In the genomic region with DNA sequence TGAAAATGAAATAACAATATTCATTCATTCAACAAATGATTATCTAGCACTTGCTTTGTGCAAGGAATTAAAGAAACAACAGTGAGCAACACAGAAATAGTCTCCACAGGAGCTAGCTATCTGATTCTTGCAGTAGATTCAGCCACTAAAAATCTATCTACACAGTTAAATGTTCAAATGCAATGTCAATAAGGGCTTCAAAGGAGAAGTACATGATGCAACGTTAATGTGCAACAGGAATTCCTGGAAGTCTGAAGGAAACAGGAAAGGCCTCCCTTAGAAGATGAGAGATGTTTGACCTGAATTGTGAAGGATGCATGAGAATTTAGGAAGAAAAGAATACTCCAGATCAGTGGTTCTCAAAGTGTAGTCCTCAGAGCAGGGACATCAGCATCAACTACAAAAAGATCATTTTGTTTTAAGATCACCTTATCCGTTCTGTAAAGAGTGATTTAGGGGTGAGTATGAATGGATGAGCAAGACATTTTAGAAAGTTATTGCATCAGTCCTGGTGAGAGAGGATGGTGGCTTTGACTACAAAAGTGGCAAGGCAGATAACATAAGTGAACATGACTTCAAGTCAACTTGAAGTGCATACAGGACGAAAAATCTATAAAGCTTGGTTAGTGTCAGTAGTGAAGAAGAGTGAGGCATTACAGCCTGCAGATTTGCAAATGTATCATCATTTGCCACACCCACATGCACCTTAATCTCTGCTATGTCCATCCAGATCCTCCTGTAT, we compare ENCODE assay signal across 10 cellular contexts.
DNase-seq lines count a peak whose midpoint lies in the region; ATAC-seq, FAIRE-seq and TF ChIP-seq lines count a peak whose summit lies in the region.
"Had no signal": no experiment of that assay in that cellular context is flagged by ENCODE, and none has a peak within 500 bp of the region (broad histone marks: within the 10 kb centered on the region; RNA-seq: fewer than 3 reads in every experiment).

No MANE protein-coding gene starts in this region.

- H3K27ac Mint-ChIP-seq in Caco-2 (ENCODE audit: unreplicated experiment) = no peak overlapping the region

- no peaks in the 10 kb centered on the region for H4K20me1 ChIP-seq in K562 (replicated peaks; ENCODE audit: control insufficient read depth, insufficient read depth, low read length)

- H3K27me3 ChIP-seq in K562 (ENCODE audit: control insufficient read depth in 2 of 2, insufficient read depth in 2 of 2, low read length in 2 of 2) = no peaks in the 10 kb centered on the region
- no peaks in the 10 kb centered on the region for H3K27me3 ChIP-seq in Caco-2 (replicated peaks; ENCODE audit: control insufficient read depth, insufficient read depth, low read length)

- H3K4me3 ChIP-seq in NB4 (ENCODE audit: low read depth, low read length) (no peak overlapping the region), K562 (no peak overlapping the region), Caco-2 (ENCODE audit: low read depth, low read length) (no peak overlapping the region)

- TF ChIP-seq RAD21 in K562 (CRISPR knock-in tag; conservative IDR thresholded peaks at IDR 0.05 in 1 of 2, IDR thresholded peaks at IDR 0.05 in 1 of 2) = no peak

- no peaks in the 10 kb centered on the region for H3K9me3 Mint-ChIP-seq in Caco-2 (ENCODE audit: unreplicated experiment)

- H3K4me3 Mint-ChIP-seq in Caco-2 (ENCODE audit: unreplicated experiment) = no peak overlapping the region

- no peak overlapping the region for H3K27ac ChIP-seq in K562 (ENCODE audit: extremely low read depth, low read depth, low read length)
- H3K27ac ChIP-seq: 22Rv1 had no signal

- no peak overlapping the region for H2AFZ ChIP-seq in K562 (ENCODE audit: low read depth, low read length)

- TF ChIP-seq POLR2A in NB4 (IDR thresholded peaks at IDR 0.05; ENCODE audit: extremely low read depth, insufficient read length) (no peak), K562 (conservative IDR thresholded peaks at IDR 0.05) (no peak)

- H3K27me3 Mint-ChIP-seq in Caco-2 (ENCODE audit: insufficient read depth, unreplicated experiment) = no peaks in the 10 kb centered on the region

- CTCF ChIA-PET in K562 (lab: Yijun Ruan, JAX; ENCODE audit: low intra/inter-chr PET ratio) = no interaction called here
- CTCF ChIA-PET in Caco-2 (lab: Charles Lee) = no interaction called here

- no peak for ATAC-seq in K562

- H3K9me3 ChIP-seq in K562 (replicated peaks; ENCODE audit: control insufficient read depth, insufficient read depth, low read depth, low read length) (no peaks in the 10 kb centered on the region), Caco-2 (no peaks in the 10 kb centered on the region)

- TF ChIP-seq CTCF in NB4 (IDR thresholded peaks at IDR 0.05; ENCODE audit: low read depth, low read length) (no peak), K562 (IDR thresholded peaks at IDR 0.05 in 2 of 3, conservative IDR thresholded peaks at IDR 0.05 in 1 of 3; ENCODE audit: insufficient read depth in 2 of 3, low read depth in 1 of 3, low read length in 3 of 3) (no peak), Caco-2 (IDR thresholded peaks at IDR 0.05; ENCODE audit: insufficient read depth in 1 of 2, low read depth in 1 of 2, low read length in 1 of 2, severe bottlenecking in 1 of 2, unreplicated experiment in 1 of 2) (no peak)

- H3K4me1 Mint-ChIP-seq in Caco-2 (ENCODE audit: low read depth, unreplicated experiment) = peaks cover 9% of the 10 kb centered on the region

- DNase-seq in DMS53 (lab: John Stamatoyannopoulos, UW) (peak; percentile 40), DMS53 treated with DMSO at 0.1 percent for 48 hours (lab: John Stamatoyannopoulos, UW; ENCODE audit: unreplicated experiment) (no peak), NB4 (ENCODE audit: low read depth) (peak; percentile 48), K562 (ENCODE audit: extremely low read depth in 1 of 4, low spot score in 3 of 4) (no peak), ureter (ENCODE audit: low spot score) (no peak), Caco-2 (no peak), SHP77 treated with DMSO at 0.1 percent for 48 hours (lab: John Stamatoyannopoulos, UW) (no peak)
- peak; percentile 21 for DNase-seq in stimulated activated CD8-positive, alpha-beta memory T cell treated with anti-CD3 and anti-CD28 coated beads, Interleukin-4, amount 100 ng/mL, for 48 hours
- DNase-seq: midbrain had no signal

- no peak overlapping the region for H3K4me2 ChIP-seq in K562 (ENCODE audit: insufficient read depth, low read length)

- intact Hi-C loops in K562 (cut with micrococcal nuclease) = no loop called here
- intact Hi-C loops in Caco-2 (cut with micrococcal nuclease; ENCODE audit: unreplicated experiment) = no loop called here

- no peak for FAIRE-seq in K562 (lab: Jason Lieb, UNC)

- no peaks in the 10 kb centered on the region for H3K9me1 ChIP-seq in K562 (ENCODE audit: control insufficient read depth, insufficient read depth, low read length)

- POLR2A ChIA-PET in K562 (lab: Yijun Ruan, JAX) (no interaction called here), Caco-2 (lab: Charles Lee) (no interaction called here)

- no TSS peak for BruUV-seq in K562 (replicated peaks; lab: Mats Ljungman, UMichigan)
- BruUV-seq in Caco-2 (replicated peaks; lab: Mats Ljungman, UMichigan) = no TSS peak

- H3K36me3 ChIP-seq in K562 (ENCODE audit: control insufficient read depth, insufficient read depth, low read length) = no peaks in the 10 kb centered on the region
- no peaks in the 10 kb centered on the region for H3K36me3 ChIP-seq in Caco-2 (ENCODE audit: control insufficient read depth, insufficient read depth, low read length)

- no peaks in the 10 kb centered on the region for H3K36me3 Mint-ChIP-seq in Caco-2 (ENCODE audit: insufficient read depth, unreplicated experiment)

- H3K4me1 ChIP-seq in K562 (replicated peaks in 1 of 2; ENCODE audit: control insufficient read depth in 2 of 2, insufficient read depth in 2 of 2, low read length in 2 of 2) (no peaks in the 10 kb centered on the region; a peak in 1 of 5 replicates), Caco-2 (0 out of 2 replicates have a peak, but pooled peaks cover 6% of the 10 kb centered on the region)

- TF ChIP-seq EP300 in K562 (IDR thresholded peaks at IDR 0.05; ENCODE audit: low read length) = no peak

- in situ Hi-C loops in K562 (cut with MboI) = no loop called here

- no peak overlapping the region for H3K9ac ChIP-seq in K562 (ENCODE audit: insufficient read depth in 1 of 2, low read depth in 2 of 2, low read length in 2 of 2)

- no peaks in the 10 kb centered on the region for H3K79me2 ChIP-seq in K562 (ENCODE audit: control insufficient read depth, insufficient read depth, low read length)

- 0% methylated on average over 3 of the region's 3 CpGs for WGBS in K562 (ENCODE audit: insufficient coverage, low coverage, missing lambda C conversion rate)

TF ChIP-seq in K562, 482 proteins besides CTCF, POLR2A, EP300 and RAD21:
- TF ChIP-seq ZNF699 (CRISPR knock-in tag; IDR thresholded peaks at IDR 0.05; ENCODE audit: insufficient replicate concordance) = no peak
- TF ChIP-seq OTX1 (CRISPR knock-in tag; IDR thresholded peaks at IDR 0.05) = no peak
- TF ChIP-seq CEBPG (CRISPR knock-in tag; IDR thresholded peaks at IDR 0.05) = no peak
- TF ChIP-seq CEBPG (tag; conservative IDR thresholded peaks at IDR 0.05 in 1 of 2, IDR thresholded peaks at IDR 0.05 in 1 of 2) = peak; percentile 66 to 84
- peak in 1 of 2 experiments; percentile 86; a peak in 2 of 4 replicates for TF ChIP-seq FOXA3 (CRISPR knock-in tag; conservative IDR thresholded peaks at IDR 0.05 in 1 of 2, IDR thresholded peaks at IDR 0.05 in 1 of 2)
- no peak for TF ChIP-seq DIDO1 (tag; IDR thresholded peaks at IDR 0.05; ENCODE audit: low read depth)
- no peak for TF ChIP-seq LEF1 (IDR thresholded peaks at IDR 0.05)

Comparison
In these comparisons a context has a peak if more than half of its experiments do, and no peak if none do; other contexts are left out.
1. DNase-seq: peak in DMS53 (single experiment), NB4 (single experiment) and stimulated activated CD8-positive, alpha-beta memory T cell treated with anti-CD3 and anti-CD28 coated beads, Interleukin-4, amount 100 ng/mL, for 48 hours (single experiment); none in DMS53 treated with DMSO at 0.1 percent for 48 hours (single experiment), K562 (0 of 4), ureter (single experiment), Caco-2 (0 of 2) and SHP77 treated with DMSO at 0.1 percent for 48 hours (single experiment).